ENCODE assay signal across 23 cellular contexts in genomic region chr6:97316982-97317381, GRCh38.
"Had no signal": no experiment of that assay in that cellular context is flagged by ENCODE, and none has a peak within 500 bp of the region (broad histone marks: within the 10 kb centered on the region; RNA-seq: fewer than 3 reads in every experiment).

No MANE protein-coding gene starts in this region.

- H3K4me1 ChIP-seq: adrenal gland, body of pancreas, left lung, lower lobe of right lung, right lobe of liver, testis, transverse colon had no signal

- H3K9me3 ChIP-seq: adrenal gland, body of pancreas, left lung, lower lobe of right lung, mucosa of descending colon, right lobe of liver, testis, transverse colon had no signal

- H3K4me3 ChIP-seq: adrenal gland, body of pancreas, coronary artery, left lung, lower lobe of right lung, mucosa of descending colon, right lobe of liver, testis, transverse colon had no signal

- DNase-seq: activated CD4-positive, alpha-beta T cell treated with anti-CD3 and anti-CD28 coated beads for 4 hours; activated CD4-positive, alpha-beta T cell treated with anti-CD3 and anti-CD28 coated beads, Interleukin-2, amount 50 U/mL, for 4 hours; activated effector memory CD4-positive, alpha-beta T cell treated with Interleukin-2 at 50 U/mL for 16 hours; activated naive CD4-positive, alpha-beta T cell treated with Interleukin-2 at 50 U/mL for 16 hours; activated naive CD8-positive, alpha-beta T cell treated with anti-CD3 and anti-CD28 coated beads for 36 hours; adrenal gland; aorta; body of pancreas; effector memory CD8-positive, alpha-beta T cell; foreskin melanocyte; kidney glomerular epithelial cell; left lung; lower lobe of right lung; mucosa of descending colon; posterior cingulate gyrus; right lobe of liver; stimulated activated CD4-positive, alpha-beta T cell treated with anti-CD3 and anti-CD28 coated beads, Interleukin-2, amount 100 ng/mL, for 48 hours; stimulated activated naive CD8-positive, alpha-beta T cell treated with anti-CD3 and anti-CD28 coated beads, Interleukin-15, Interleukin-2, amounts not matched to agents 100 U/mL and 50 U/mL, for 24 hours; testis; transverse colon had no signal

- H3K27ac ChIP-seq: adrenal gland, body of pancreas, coronary artery, left lung, lower lobe of right lung, right lobe of liver, testis, transverse colon had no signal

- ATAC-seq: body of pancreas; effector memory CD8-positive, alpha-beta T cell; esophagus mucosa; left lung; lower lobe of right lung; mucosa of descending colon; natural killer cell treated with Interleukin-12 subunit alpha and Interleukin-12 subunit beta and Interleukin-15 and Interleukin-18, amount 100 ng/mL, for 72 hours; right lobe of liver; stimulated activated naive CD8-positive, alpha-beta T cell treated with anti-CD3 and anti-CD28 coated beads, Interleukin-15, Interleukin-2, amounts not matched to agents 100 U/mL and 50 U/mL, for 24 hours had no signal

- H3K36me3 ChIP-seq: adrenal gland, left lung, lower lobe of right lung, right lobe of liver, transverse colon had no signal

- H3K27me3 ChIP-seq: adrenal gland, body of pancreas, left lung, right lobe of liver, testis, transverse colon had no signal
